1 cellular context compared by ENCODE assay signal in the genomic region with DNA sequence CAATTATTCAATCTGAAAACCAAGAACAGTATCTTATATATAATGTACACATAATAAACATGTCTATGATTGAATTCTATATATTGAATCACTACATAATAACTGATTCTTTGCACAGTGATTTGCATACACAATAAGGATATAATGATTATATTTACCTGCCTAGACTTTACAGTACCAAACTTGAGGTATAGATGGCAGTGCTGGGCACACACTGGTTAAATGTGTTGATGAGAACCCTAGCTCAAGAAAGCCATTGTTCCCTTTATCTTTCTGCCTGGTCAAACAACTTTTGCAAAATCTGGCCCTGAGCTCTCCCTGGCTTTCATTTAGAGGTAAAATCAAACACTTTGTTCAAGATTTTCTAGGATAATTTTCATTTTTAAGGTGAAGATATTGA.
TF ChIP-seq lines count a peak whose summit lies in the region.

No MANE protein-coding gene starts in this region.

TF ChIP-seq in HepG2, 621 proteins besides CTCF, POLR2A, EP300 and RAD21 (continued from another document):
- TF ChIP-seq, protein P1, sequence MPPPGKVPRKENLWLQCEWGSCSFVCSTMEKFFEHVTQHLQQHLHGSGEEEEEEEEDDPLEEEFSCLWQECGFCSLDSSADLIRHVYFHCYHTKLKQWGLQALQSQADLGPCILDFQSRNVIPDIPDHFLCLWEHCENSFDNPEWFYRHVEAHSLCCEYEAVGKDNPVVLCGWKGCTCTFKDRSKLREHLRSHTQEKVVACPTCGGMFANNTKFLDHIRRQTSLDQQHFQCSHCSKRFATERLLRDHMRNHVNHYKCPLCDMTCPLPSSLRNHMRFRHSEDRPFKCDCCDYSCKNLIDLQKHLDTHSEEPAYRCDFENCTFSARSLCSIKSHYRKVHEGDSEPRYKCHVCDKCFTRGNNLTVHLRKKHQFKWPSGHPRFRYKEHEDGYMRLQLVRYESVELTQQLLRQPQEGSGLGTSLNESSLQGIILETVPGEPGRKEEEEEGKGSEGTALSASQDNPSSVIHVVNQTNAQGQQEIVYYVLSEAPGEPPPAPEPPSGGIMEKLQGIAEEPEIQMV (CRISPR knock-in tag; IDR thresholded peaks at IDR 0.05; ENCODE audit: low read depth), result no peak
- TF ChIP-seq ZNF329 (CRISPR knock-in tag; IDR thresholded peaks at IDR 0.05; ENCODE audit: low read depth) (no peak), BORCS8-MEF2B (CRISPR knock-in tag; IDR thresholded peaks at IDR 0.05) (no peak), ZBTB3 (CRISPR knock-in tag; IDR thresholded peaks at IDR 0.05; ENCODE audit: borderline replicate concordance, low read depth) (no peak), ZNF607 (CRISPR knock-in tag; IDR thresholded peaks at IDR 0.05; ENCODE audit: borderline replicate concordance) (no peak), NFATC3 (CRISPR knock-in tag; IDR thresholded peaks at IDR 0.05) (no peak), CCAR2 (optimal IDR thresholded peaks at IDR 0.05; ENCODE audit: low read depth, low read length) (no peak), ELF1 (CRISPR knock-in tag; IDR thresholded peaks at IDR 0.05) (no peak)
- TF ChIP-seq, protein P2, sequence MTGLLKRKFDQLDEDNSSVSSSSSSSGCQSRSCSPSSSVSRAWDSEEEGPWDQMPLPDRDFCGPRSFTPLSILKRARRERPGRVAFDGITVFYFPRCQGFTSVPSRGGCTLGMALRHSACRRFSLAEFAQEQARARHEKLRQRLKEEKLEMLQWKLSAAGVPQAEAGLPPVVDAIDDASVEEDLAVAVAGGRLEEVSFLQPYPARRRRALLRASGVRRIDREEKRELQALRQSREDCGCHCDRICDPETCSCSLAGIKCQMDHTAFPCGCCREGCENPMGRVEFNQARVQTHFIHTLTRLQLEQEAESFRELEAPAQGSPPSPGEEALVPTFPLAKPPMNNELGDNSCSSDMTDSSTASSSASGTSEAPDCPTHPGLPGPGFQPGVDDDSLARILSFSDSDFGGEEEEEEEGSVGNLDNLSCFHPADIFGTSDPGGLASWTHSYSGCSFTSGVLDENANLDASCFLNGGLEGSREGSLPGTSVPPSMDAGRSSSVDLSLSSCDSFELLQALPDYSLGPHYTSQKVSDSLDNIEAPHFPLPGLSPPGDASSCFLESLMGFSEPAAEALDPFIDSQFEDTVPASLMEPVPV (CRISPR knock-in tag; IDR thresholded peaks at IDR 0.05), result no peak
- TF ChIP-seq, protein P3, sequence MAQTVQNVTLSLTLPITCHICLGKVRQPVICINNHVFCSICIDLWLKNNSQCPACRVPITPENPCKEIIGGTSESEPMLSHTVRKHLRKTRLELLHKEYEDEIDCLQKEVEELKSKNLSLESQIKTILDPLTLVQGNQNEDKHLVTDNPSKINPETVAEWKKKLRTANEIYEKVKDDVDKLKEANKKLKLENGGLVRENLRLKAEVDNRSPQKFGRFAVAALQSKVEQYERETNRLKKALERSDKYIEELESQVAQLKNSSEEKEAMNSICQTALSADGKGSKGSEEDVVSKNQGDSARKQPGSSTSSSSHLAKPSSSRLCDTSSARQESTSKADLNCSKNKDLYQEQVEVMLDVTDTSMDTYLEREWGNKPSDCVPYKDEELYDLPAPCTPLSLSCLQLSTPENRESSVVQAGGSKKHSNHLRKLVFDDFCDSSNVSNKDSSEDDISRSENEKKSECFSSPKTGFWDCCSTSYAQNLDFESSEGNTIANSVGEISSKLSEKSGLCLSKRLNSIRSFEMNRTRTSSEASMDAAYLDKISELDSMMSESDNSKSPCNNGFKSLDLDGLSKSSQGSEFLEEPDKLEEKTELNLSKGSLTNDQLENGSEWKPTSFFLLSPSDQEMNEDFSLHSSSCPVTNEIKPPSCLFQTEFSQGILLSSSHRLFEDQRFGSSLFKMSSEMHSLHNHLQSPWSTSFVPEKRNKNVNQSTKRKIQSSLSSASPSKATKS (CRISPR knock-in tag; IDR thresholded peaks at IDR 0.05), result no peak
